14 cellular contexts compared by ENCODE assay signal in genomic region chr1:82837261-82837660, GRCh38.
"Had no signal": no experiment of that assay in that cellular context is flagged by ENCODE, and none has a peak within 500 bp of the region (broad histone marks: within the 10 kb centered on the region; RNA-seq: fewer than 3 reads in every experiment).

No MANE protein-coding gene starts in this region.

- H3K36me3 ChIP-seq: right lobe of liver had no signal

- H3K4me3 Mint-ChIP-seq: activated naive CD4-positive, alpha-beta T cell treated with anti-CD3 and anti-CD28 coated beads, Interleukin-2, amount 10 ng/mL, durations not matched to agents 7 days and 5 days; natural killer cell treated with Interleukin-12 subunit alpha and Interleukin-12 subunit beta and Interleukin-15 and Interleukin-18, amount 100 ng/mL, for 72 hours; stimulated activated naive CD8-positive, alpha-beta T cell treated with anti-CD3 and anti-CD28 coated beads, Interleukin-15, amount 100 ng/mL, for 72 hours; T-cell; type B pancreatic cell had no signal

- H3K9me3 Mint-ChIP-seq: activated naive CD4-positive, alpha-beta T cell treated with anti-CD3 and anti-CD28 coated beads, Interleukin-2, amount 10 ng/mL, durations not matched to agents 7 days and 5 days; activated T-helper 2 cell treated with anti-CD3 and anti-CD28 coated beads, Interferon-gamma antibody, Interleukin-2, Interleukin-4, amounts not matched to agents 10 μg/mL and 5 μg/mL and 100 μg/mL, durations not matched to agents 14 hours and 24 hours and 36 hours; stimulated activated naive CD8-positive, alpha-beta T cell treated with anti-CD3 and anti-CD28 coated beads, Interleukin-15, amount 100 ng/mL, for 72 hours; T-cell had no signal

- H3K27me3 Mint-ChIP-seq: natural killer cell treated with Interleukin-12 subunit alpha and Interleukin-12 subunit beta and Interleukin-15 and Interleukin-18, amount 100 ng/mL, for 72 hours; stimulated activated naive CD8-positive, alpha-beta T cell treated with anti-CD3 and anti-CD28 coated beads, Interleukin-15, amount 100 ng/mL, for 72 hours; T-cell had no signal

- H3K9me3 ChIP-seq: right lobe of liver had no signal

- DNase-seq: activated CD4-positive, alpha-beta T cell treated with anti-CD3 and anti-CD28 coated beads, Interleukin-2, amount 50 U/mL, for 4 hours; activated naive CD4-positive, alpha-beta T cell treated with anti-CD3 and anti-CD28 coated beads, Interleukin-2, amount 10 ng/mL, durations not matched to agents 7 days and 5 days; activated T-cell treated with anti-CD3 and anti-CD28 coated beads, Interleukin-2, amount 50 U/mL, for 1 hour; central memory CD4-positive, alpha-beta T cell; cortex of kidney; effector CD4-positive, alpha-beta T cell; left ventricle myocardium superior; right lobe of liver; stimulated activated naive CD8-positive, alpha-beta T cell treated with anti-CD3 and anti-CD28 coated beads, Interleukin-15, amount 100 ng/mL, for 72 hours; T-cell; T-helper 9 cell had no signal

- H3K4me1 ChIP-seq: right lobe of liver had no signal

- H3K4me1 Mint-ChIP-seq: activated naive CD4-positive, alpha-beta T cell treated with anti-CD3 and anti-CD28 coated beads, Interleukin-2, amount 10 ng/mL, durations not matched to agents 7 days and 5 days; stimulated activated naive CD8-positive, alpha-beta T cell treated with anti-CD3 and anti-CD28 coated beads, Interleukin-15, amount 100 ng/mL, for 72 hours; T-cell had no signal

- H3K4me3 ChIP-seq: right lobe of liver had no signal

- H3K27ac ChIP-seq: right lobe of liver had no signal

- H3K36me3 Mint-ChIP-seq: activated naive CD4-positive, alpha-beta T cell treated with anti-CD3 and anti-CD28 coated beads, Interleukin-2, amount 10 ng/mL, durations not matched to agents 7 days and 5 days; natural killer cell treated with Interleukin-12 subunit alpha and Interleukin-12 subunit beta and Interleukin-15 and Interleukin-18, amount 100 ng/mL, for 72 hours; T-cell; type B pancreatic cell had no signal

- H3K27me3 ChIP-seq: right lobe of liver had no signal

- H3K27ac Mint-ChIP-seq: activated naive CD4-positive, alpha-beta T cell treated with anti-CD3 and anti-CD28 coated beads, Interleukin-2, amount 10 ng/mL, durations not matched to agents 7 days and 5 days; activated T-helper 2 cell treated with anti-CD3 and anti-CD28 coated beads, Interferon-gamma antibody, Interleukin-2, Interleukin-4, amounts not matched to agents 10 μg/mL and 5 μg/mL and 100 μg/mL, durations not matched to agents 14 hours and 24 hours and 36 hours; natural killer cell treated with Interleukin-12 subunit alpha and Interleukin-12 subunit beta and Interleukin-15 and Interleukin-18, amount 100 ng/mL, for 72 hours; stimulated activated naive CD8-positive, alpha-beta T cell treated with anti-CD3 and anti-CD28 coated beads, Interleukin-15, amount 100 ng/mL, for 72 hours; T-cell had no signal
